In genomic region chr16:28732455-28733124, GRCh38 we compare ENCODE assay signal across 1 cellular context. TPM values are rescaled to one million over a fixed set of nuclear protein-coding genes. Genes with fewer than 3 reads are reported as not detected.
"Had no signal": no experiment of that assay in that cellular context is flagged by ENCODE, and none has a peak within 500 bp of the region (broad histone marks: within the 10 kb centered on the region; RNA-seq: fewer than 3 reads in every experiment).

No MANE protein-coding gene starts in this region.

RNA-seq across cellular contexts. Expression of gene NPIPB9, which starts 19.0 kb away (rescaled TPM):
- total RNA-seq: gastrocnemius medialis had no signal
